ENCODE assay signal across 8 cellular contexts in genomic region chr1:19765623-19766022, GRCh38. TPM values are rescaled to one million over a fixed set of nuclear protein-coding genes. Genes with fewer than 3 reads are reported as not detected.
A peak's percentile ranks its signal among the peaks of the same experiment; 100 is the strongest.
DNase-seq lines count a peak whose midpoint lies in the region; ATAC-seq and TF ChIP-seq lines count a peak whose summit lies in the region.

No MANE protein-coding gene starts in this region.

- peak overlapping the region; percentile 77 for H3K27ac Mint-ChIP-seq in activated CD4-positive, alpha-beta T cell treated with anti-CD3 and anti-CD28 coated beads, Interleukin-2, amount 10 ng/mL, durations not matched to agents 24 days and 14 days

- ATAC-seq in HG03457 (IDR thresholded peaks at IDR 0.05; ENCODE audit: unreplicated experiment) = no peak

- no peak overlapping the region for H3K4me3 ChIP-seq in HFF-Myc (replicated peaks; ENCODE audit: low read depth, low read length)
- H3K4me3 ChIP-seq in foreskin fibroblast (ENCODE audit: low read depth in 1 of 2, low read length in 2 of 2) = no peak overlapping the region

- TF ChIP-seq CTCF in HFF-Myc (IDR thresholded peaks at IDR 0.05; ENCODE audit: low read depth, low read length, missing control alignments) (no peak), foreskin fibroblast (IDR thresholded peaks at IDR 0.05; ENCODE audit: low read depth, low read length) (no peak)

- no peaks in the 10 kb centered on the region for H3K27me3 Mint-ChIP-seq in activated CD4-positive, alpha-beta T cell treated with anti-CD3 and anti-CD28 coated beads, Interleukin-2, amount 10 ng/mL, durations not matched to agents 24 days and 14 days

- H3K4me3 Mint-ChIP-seq in activated CD4-positive, alpha-beta T cell treated with anti-CD3 and anti-CD28 coated beads, Interleukin-2, amount 10 ng/mL, durations not matched to agents 24 days and 14 days = peak overlapping the region; percentile 17

- DNase-seq in HFF-Myc (ENCODE audit: extremely low read depth, low read depth) = peak; percentile 77
- peak; percentile 61 for DNase-seq in activated CD4-positive, alpha-beta T cell treated with anti-CD3 and anti-CD28 coated beads, Interleukin-2, amount 10 ng/mL, durations not matched to agents 24 days and 14 days
- DNase-seq in foreskin fibroblast = peak; percentile 89 to 92
- DNase-seq in stimulated activated CD4-positive, alpha-beta T cell treated with anti-CD3 and anti-CD28 coated beads, Interleukin-2, amount 100 ng/mL, for 48 hours = peak; percentile 39 to 41
- DNase-seq in NCI-H2196 (lab: John Stamatoyannopoulos, UW; ENCODE audit: unreplicated experiment) = no peak
- no peak for DNase-seq in DMS 273 treated with DMSO at 0.1 percent for 48 hours (lab: John Stamatoyannopoulos, UW)
- DNase-seq in superior temporal gyrus (ENCODE audit: extremely low spot score) = no peak

- H3K4me1 Mint-ChIP-seq in activated CD4-positive, alpha-beta T cell treated with anti-CD3 and anti-CD28 coated beads, Interleukin-2, amount 10 ng/mL, durations not matched to agents 24 days and 14 days = peaks cover 20% of the 10 kb centered on the region

- no peaks in the 10 kb centered on the region for H3K9me3 Mint-ChIP-seq in activated CD4-positive, alpha-beta T cell treated with anti-CD3 and anti-CD28 coated beads, Interleukin-2, amount 10 ng/mL, durations not matched to agents 24 days and 14 days

- intact Hi-C loops in activated CD4-positive, alpha-beta T cell treated with anti-CD3 and anti-CD28 coated beads, Interleukin-2, amount 10 ng/mL, durations not matched to agents 24 days and 14 days (cut with micrococcal nuclease) = loop anchor here (1.0 kb wide), 1 partner anchor 54 kb away; no protein-coding TSS in a partner anchor

- peaks cover 1% of the 10 kb centered on the region for H3K36me3 Mint-ChIP-seq in activated CD4-positive, alpha-beta T cell treated with anti-CD3 and anti-CD28 coated beads, Interleukin-2, amount 10 ng/mL, durations not matched to agents 24 days and 14 days (ENCODE audit: low read depth)

RNA-seq across cellular contexts. Expression of gene TMCO4, which starts 34.1 kb away (rescaled TPM):
- total RNA-seq in activated CD4-positive, alpha-beta T cell treated with anti-CD3 and anti-CD28 coated beads, Interleukin-2, amount 10 ng/mL, durations not matched to agents 24 days and 14 days = 12.1 and 12.6 TPM in 2 replicates

RNA-seq across cellular contexts. Expression of gene RNF186, which starts 49.5 kb away (rescaled TPM):
- not detected in 2 replicates for total RNA-seq in activated CD4-positive, alpha-beta T cell treated with anti-CD3 and anti-CD28 coated beads, Interleukin-2, amount 10 ng/mL, durations not matched to agents 24 days and 14 days

Comparison
In these comparisons a context has a peak if more than half of its experiments do, and no peak if none do; other contexts are left out.
1. DNase-seq: peak in HFF-Myc (single experiment), activated CD4-positive, alpha-beta T cell treated with anti-CD3 and anti-CD28 coated beads, Interleukin-2, amount 10 ng/mL, durations not matched to agents 24 days and 14 days (single experiment), foreskin fibroblast (2 of 2) and stimulated activated CD4-positive, alpha-beta T cell treated with anti-CD3 and anti-CD28 coated beads, Interleukin-2, amount 100 ng/mL, for 48 hours (2 of 2); none in NCI-H2196 (single experiment), DMS 273 treated with DMSO at 0.1 percent for 48 hours (single experiment) and superior temporal gyrus (single experiment).